In genomic region chr13:74052402-74052928, GRCh38 we compare ENCODE assay signal across 20 cellular contexts.
DNase-seq lines count a peak whose midpoint lies in the region; TF ChIP-seq lines count a peak whose summit lies in the region.
"Had no signal": no experiment of that assay in that cellular context is flagged by ENCODE, and none has a peak within 500 bp of the region (broad histone marks: within the 10 kb centered on the region; RNA-seq: fewer than 3 reads in every experiment).

No MANE protein-coding gene starts in this region.

- H3K4me1 Mint-ChIP-seq in activated naive CD4-positive, alpha-beta T cell treated with anti-CD3 and anti-CD28 coated beads for 36 hours (ENCODE audit: low read depth) = peaks cover 84% of the 10 kb centered on the region
- H3K4me1 Mint-ChIP-seq in activated naive CD4-positive, alpha-beta T cell treated with anti-CD3 and anti-CD28 coated beads, Interleukin-2, amount 10 ng/mL, durations not matched to agents 7 days and 5 days = peaks cover 55% of the 10 kb centered on the region
- H3K4me1 Mint-ChIP-seq in stimulated activated naive CD8-positive, alpha-beta T cell treated with anti-CD3 and anti-CD28 coated beads, Interleukin-15, Interleukin-2, amounts not matched to agents 100 ng/mL and 50 ng/mL, for 24 hours (ENCODE audit: low read depth) = peaks cover 82% of the 10 kb centered on the region

- CTCF ChIA-PET in activated naive CD4-positive, alpha-beta T cell treated with anti-CD3 and anti-CD28 coated beads for 36 hours (lab: Charles Lee) = interaction anchor here (0.8 kb wide), 1 partner anchor 18 kb away, joined by 4 read pairs; no protein-coding TSS in a partner anchor
- CTCF ChIA-PET in activated naive CD4-positive, alpha-beta T cell treated with anti-CD3 and anti-CD28 coated beads, Interleukin-2, amount 10 ng/mL, durations not matched to agents 7 days and 5 days (lab: Charles Lee) = no interaction called here
- CTCF ChIA-PET in HEK293T (lab: Yijun Ruan, JAX) = interaction anchor here (0.6 to 1.4 kb wide), 2 partner anchors 10 to 1173 kb away, joined by 3 to 4 read pairs; no protein-coding TSS in a partner anchor

- no peak overlapping the region for H3K27ac ChIP-seq in uterus
- H3K27ac ChIP-seq: adrenal gland, pancreas had no signal

- TF ChIP-seq POLR2A in uterus (IDR thresholded peaks at IDR 0.05) = no peak

- H3K27me3 ChIP-seq in uterus = no peaks in the 10 kb centered on the region
- H3K27me3 ChIP-seq: adrenal gland, pancreas had no signal

- no peak overlapping the region for H3K4me3 Mint-ChIP-seq in activated naive CD4-positive, alpha-beta T cell treated with anti-CD3 and anti-CD28 coated beads for 36 hours
- H3K4me3 Mint-ChIP-seq in activated naive CD4-positive, alpha-beta T cell treated with anti-CD3 and anti-CD28 coated beads, Interleukin-2, amount 10 ng/mL, durations not matched to agents 7 days and 5 days = no peak overlapping the region
- no peak overlapping the region for H3K4me3 Mint-ChIP-seq in stimulated activated naive CD8-positive, alpha-beta T cell treated with anti-CD3 and anti-CD28 coated beads, Interleukin-15, Interleukin-2, amounts not matched to agents 100 ng/mL and 50 ng/mL, for 24 hours
- H3K4me3 Mint-ChIP-seq: activated T-cell treated with anti-CD3 and anti-CD28 coated beads, Interleukin-2, amount 50 U/mL, for 24 hours; H9 had no signal

- H3K27ac Mint-ChIP-seq in activated naive CD4-positive, alpha-beta T cell treated with anti-CD3 and anti-CD28 coated beads for 36 hours = no peak overlapping the region
- no peak overlapping the region for H3K27ac Mint-ChIP-seq in activated naive CD4-positive, alpha-beta T cell treated with anti-CD3 and anti-CD28 coated beads, Interleukin-2, amount 10 ng/mL, durations not matched to agents 7 days and 5 days
- H3K27ac Mint-ChIP-seq in stimulated activated naive CD8-positive, alpha-beta T cell treated with anti-CD3 and anti-CD28 coated beads, Interleukin-15, Interleukin-2, amounts not matched to agents 100 ng/mL and 50 ng/mL, for 24 hours = peak overlapping the region; percentile 27
- H3K27ac Mint-ChIP-seq: activated T-cell treated with anti-CD3 and anti-CD28 coated beads, Interleukin-2, amount 50 U/mL, for 24 hours; H9 had no signal

- peaks cover 4% of the 10 kb centered on the region for H3K36me3 Mint-ChIP-seq in activated naive CD4-positive, alpha-beta T cell treated with anti-CD3 and anti-CD28 coated beads for 36 hours (ENCODE audit: low read depth)
- peaks cover 38% of the 10 kb centered on the region for H3K36me3 Mint-ChIP-seq in activated naive CD4-positive, alpha-beta T cell treated with anti-CD3 and anti-CD28 coated beads, Interleukin-2, amount 10 ng/mL, durations not matched to agents 7 days and 5 days
- H3K36me3 Mint-ChIP-seq in stimulated activated naive CD8-positive, alpha-beta T cell treated with anti-CD3 and anti-CD28 coated beads, Interleukin-15, Interleukin-2, amounts not matched to agents 100 ng/mL and 50 ng/mL, for 24 hours (ENCODE audit: low read depth) = peaks cover 32% of the 10 kb centered on the region

- intact Hi-C loops in activated naive CD4-positive, alpha-beta T cell treated with anti-CD3 and anti-CD28 coated beads for 36 hours (cut with micrococcal nuclease) = no loop called here
- intact Hi-C loops in uterus (cut with DNase I; ENCODE audit: low total_unique reads) = no loop called here

- peak; percentile 32 for DNase-seq in activated naive CD4-positive, alpha-beta T cell treated with anti-CD3 and anti-CD28 coated beads for 36 hours
- DNase-seq in activated naive CD4-positive, alpha-beta T cell treated with anti-CD3 and anti-CD28 coated beads, Interleukin-2, amount 10 ng/mL, durations not matched to agents 7 days and 5 days = no peak
- DNase-seq in HEK293T (ENCODE audit: extremely low spot score) = no peak
- peak; percentile 33 for DNase-seq in epithelial cell of esophagus (ENCODE audit: low read depth)
- no peak for DNase-seq in uterus
- no peak for DNase-seq in NCI-H1436 treated with DMSO at 0.1 percent for 48 hours (lab: John Stamatoyannopoulos, UW)
- no peak for DNase-seq in cerebellum (ENCODE audit: low spot score)
- DNase-seq: activated CD4-positive, alpha-beta T cell treated with anti-CD3 and anti-CD28 coated beads, Interleukin-2, amount 50 U/mL, for 1 hour; activated T-cell treated with anti-CD3 and anti-CD28 coated beads, Interleukin-2, amount 50 U/mL, for 24 hours; adrenal gland; caudate nucleus; effector CD4-positive, alpha-beta T cell; H9; immature natural killer cell; naive B cell; NCI-H146; pancreas; RPMI8226; trophoblast cell had no signal

- H3K4me1 ChIP-seq in uterus = no peaks in the 10 kb centered on the region
- H3K4me1 ChIP-seq: pancreas had no signal

- H3K9me3 ChIP-seq in uterus = no peaks in the 10 kb centered on the region
- H3K9me3 ChIP-seq: adrenal gland, pancreas had no signal

- H3K27me3 Mint-ChIP-seq in activated naive CD4-positive, alpha-beta T cell treated with anti-CD3 and anti-CD28 coated beads for 36 hours (ENCODE audit: low read depth) = no peaks in the 10 kb centered on the region
- H3K27me3 Mint-ChIP-seq in activated naive CD4-positive, alpha-beta T cell treated with anti-CD3 and anti-CD28 coated beads, Interleukin-2, amount 10 ng/mL, durations not matched to agents 7 days and 5 days = no peaks in the 10 kb centered on the region
- H3K27me3 Mint-ChIP-seq in stimulated activated naive CD8-positive, alpha-beta T cell treated with anti-CD3 and anti-CD28 coated beads, Interleukin-15, Interleukin-2, amounts not matched to agents 100 ng/mL and 50 ng/mL, for 24 hours = no peaks in the 10 kb centered on the region
- H3K27me3 Mint-ChIP-seq: activated T-cell treated with anti-CD3 and anti-CD28 coated beads, Interleukin-2, amount 50 U/mL, for 24 hours; naive B cell had no signal

- POLR2A ChIA-PET in HEK293T (lab: Yijun Ruan, JAX) = no interaction called here

- TF ChIP-seq CTCF in epithelial cell of esophagus (IDR thresholded peaks at IDR 0.05; ENCODE audit: insufficient read depth, low read depth, low read length, missing control alignments) (no peak), uterus (IDR thresholded peaks at IDR 0.05) (no peak)

- H3K36me3 ChIP-seq in uterus = no peaks in the 10 kb centered on the region
- H3K36me3 ChIP-seq: adrenal gland, pancreas had no signal

- peaks cover 4% of the 10 kb centered on the region for H3K9me3 Mint-ChIP-seq in activated naive CD4-positive, alpha-beta T cell treated with anti-CD3 and anti-CD28 coated beads for 36 hours
- H3K9me3 Mint-ChIP-seq in activated naive CD4-positive, alpha-beta T cell treated with anti-CD3 and anti-CD28 coated beads, Interleukin-2, amount 10 ng/mL, durations not matched to agents 7 days and 5 days = no peaks in the 10 kb centered on the region
- peaks cover 4% of the 10 kb centered on the region for H3K9me3 Mint-ChIP-seq in stimulated activated naive CD8-positive, alpha-beta T cell treated with anti-CD3 and anti-CD28 coated beads, Interleukin-15, Interleukin-2, amounts not matched to agents 100 ng/mL and 50 ng/mL, for 24 hours
- H3K9me3 Mint-ChIP-seq: H9, immature natural killer cell had no signal

- H3K4me3 ChIP-seq in epithelial cell of esophagus (ENCODE audit: low read length) = no peak overlapping the region
- H3K4me3 ChIP-seq in uterus = no peak overlapping the region
- H3K4me3 ChIP-seq: adrenal gland, pancreas had no signal

TF ChIP-seq in HEK293T, 16 proteins besides CTCF, POLR2A, EP300 and RAD21:
- 0 out of 2 replicates have a peak, but pooled peaks have one; percentile 4 for TF ChIP-seq CTBP1 (IDR thresholded peaks at IDR 0.05; ENCODE audit: borderline replicate concordance)
- no peak for TF ChIP-seq PKNOX1 (IDR thresholded peaks at IDR 0.05)

Comparison
In these comparisons a context has a peak if more than half of its experiments do, and no peak if none do; other contexts are left out.
1. DNase-seq: peak in activated naive CD4-positive, alpha-beta T cell treated with anti-CD3 and anti-CD28 coated beads for 36 hours (single experiment) and epithelial cell of esophagus (single experiment); none in activated naive CD4-positive, alpha-beta T cell treated with anti-CD3 and anti-CD28 coated beads, Interleukin-2, amount 10 ng/mL, durations not matched to agents 7 days and 5 days (single experiment), HEK293T (single experiment), uterus (0 of 2), NCI-H1436 treated with DMSO at 0.1 percent for 48 hours (single experiment) and cerebellum (single experiment).